In the genomic region with DNA sequence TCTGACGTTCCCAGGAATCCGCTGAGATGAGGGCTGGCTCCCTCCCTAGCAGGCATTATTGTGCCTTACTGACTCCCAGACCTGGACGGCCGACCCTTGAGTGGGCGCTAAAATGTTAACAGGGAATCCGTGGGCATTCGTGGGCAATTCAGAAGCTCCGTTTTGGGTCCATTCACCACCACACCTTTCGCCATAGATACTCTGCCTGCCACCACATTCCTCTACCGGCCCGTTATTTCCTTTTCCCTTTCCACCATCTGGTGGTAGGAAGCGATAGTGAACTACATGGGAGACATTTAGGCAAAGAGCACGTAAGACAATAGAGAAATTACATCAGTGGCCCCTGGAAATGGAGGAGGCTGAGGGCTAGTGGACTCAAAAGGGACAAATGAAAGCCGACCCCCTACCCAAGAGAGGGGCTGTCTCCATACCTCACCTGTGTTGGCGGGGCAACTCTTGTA, we compare ENCODE assay signal across 8 cellular contexts. TPM values are rescaled to one million over a fixed set of nuclear protein-coding genes. Genes with fewer than 3 reads are reported as not detected.
A peak's percentile ranks its signal among the peaks of the same experiment; 100 is the strongest.
DNase-seq lines count a peak whose midpoint lies in the region; ATAC-seq and TF ChIP-seq lines count a peak whose summit lies in the region.

No MANE protein-coding gene starts in this region.

- peak overlapping the region; percentile 81 for H3K4me3 ChIP-seq in BLaER1

- peak overlapping the region; percentile 83 for H3K27ac Mint-ChIP-seq in activated CD8-positive, alpha-beta T cell treated with anti-CD3 and anti-CD28 coated beads for 36 hours
- peak overlapping the region; percentile 30 to 98 (median 94) for H3K27ac Mint-ChIP-seq in naive B cell

- peaks cover 37% of the 10 kb centered on the region for H3K4me1 Mint-ChIP-seq in activated CD8-positive, alpha-beta T cell treated with anti-CD3 and anti-CD28 coated beads for 36 hours (ENCODE audit: low read depth)
- H3K4me1 Mint-ChIP-seq in naive B cell = peaks cover 11 to 28% (median 17%) of the 10 kb centered on the region in 3 donors

- H3K4me3 Mint-ChIP-seq in activated CD8-positive, alpha-beta T cell treated with anti-CD3 and anti-CD28 coated beads for 36 hours = peak overlapping the region; percentile 71
- H3K4me3 Mint-ChIP-seq in naive B cell = peak overlapping the region; percentile 82 to 93 (median 86)

- H3K9ac ChIP-seq in BLaER1 = peak overlapping the region; percentile 65

- POLR2A ChIA-PET in activated CD8-positive, alpha-beta T cell treated with anti-CD3 and anti-CD28 coated beads for 36 hours (lab: Charles Lee) = interaction anchor here (0.7 kb wide), 1 partner anchor 90 kb away, joined by 4 read pairs; no protein-coding TSS in a partner anchor

- TF ChIP-seq CTCF in activated CD8-positive, alpha-beta T cell treated with anti-CD3 and anti-CD28 coated beads for 36 hours (IDR thresholded peaks at IDR 0.05) = no peak

- H4K20me1 ChIP-seq in BLaER1 = peaks cover 23% of the 10 kb centered on the region

- peak overlapping the region; percentile 80 for H3K27ac ChIP-seq in BLaER1

- H3K4me1 ChIP-seq in BLaER1 = peaks cover 45% of the 10 kb centered on the region

- DNase-seq in NCI-H524 (lab: John Stamatoyannopoulos, UW) (peak; percentile 64 to 77), fibroblast of peridontal ligament (ENCODE audit: extremely low read depth) (peak; percentile 77), naive B cell (peak; percentile 43), middle frontal gyrus (ENCODE audit: extremely low spot score, low spot score) (no peak)
- DNase-seq in activated CD8-positive, alpha-beta T cell treated with anti-CD3 and anti-CD28 coated beads for 36 hours = peak; percentile 43

- no peaks in the 10 kb centered on the region for H3K27me3 ChIP-seq in BLaER1

- intact Hi-C loops in activated CD8-positive, alpha-beta T cell treated with anti-CD3 and anti-CD28 coated beads for 36 hours (cut with micrococcal nuclease) = loop anchor here (5.0 to 10.0 kb wide), 3 partner anchors 94 to 344 kb away; no protein-coding TSS in a partner anchor

- no peaks in the 10 kb centered on the region for H3K27me3 Mint-ChIP-seq in activated CD8-positive, alpha-beta T cell treated with anti-CD3 and anti-CD28 coated beads for 36 hours
- H3K27me3 Mint-ChIP-seq in naive B cell = peaks cover 0 to 4% (median 0%) of the 10 kb centered on the region in 3 donors

- H3K9me3 ChIP-seq in BLaER1 = peaks cover 5% of the 10 kb centered on the region; the same call in 1 of the 2 replicates

- no peaks in the 10 kb centered on the region for H3K36me3 Mint-ChIP-seq in activated CD8-positive, alpha-beta T cell treated with anti-CD3 and anti-CD28 coated beads for 36 hours (ENCODE audit: low read depth)
- no peaks in the 10 kb centered on the region for H3K36me3 Mint-ChIP-seq in naive B cell

- no peaks in the 10 kb centered on the region for H3K36me3 ChIP-seq in BLaER1

- ATAC-seq in GM21619 (IDR thresholded peaks at IDR 0.05; ENCODE audit: unreplicated experiment) (peak; percentile 15), naive B cell (ENCODE audit: low read depth in 2 of 2) (peak; percentile 20 to 32), GM21447 (IDR thresholded peaks at IDR 0.05; ENCODE audit: unreplicated experiment) (no peak)
- peak; percentile 38 for ATAC-seq in activated CD8-positive, alpha-beta T cell treated with anti-CD3 and anti-CD28 coated beads for 36 hours

- CTCF ChIA-PET in activated CD8-positive, alpha-beta T cell treated with anti-CD3 and anti-CD28 coated beads for 36 hours (lab: Charles Lee) = interaction anchor here (0.6 to 1.0 kb wide), 4 partner anchors 74 to 150 kb away, joined by 3 to 4 read pairs (median 4); no protein-coding TSS in a partner anchor

- H3K4me2 ChIP-seq in BLaER1 = peak overlapping the region; percentile 77

- no peaks in the 10 kb centered on the region for H3K9me3 Mint-ChIP-seq in activated CD8-positive, alpha-beta T cell treated with anti-CD3 and anti-CD28 coated beads for 36 hours
- peaks cover 0 to 3% (median 0%) of the 10 kb centered on the region in 7 donors for H3K9me3 Mint-ChIP-seq in naive B cell

RNA-seq across cellular contexts. Expression of gene SH3KBP1, which starts 1.0 kb away (rescaled TPM):
- total RNA-seq in activated CD8-positive, alpha-beta T cell treated with anti-CD3 and anti-CD28 coated beads for 36 hours = 10 to 100 TPM; 80.9 to 86.9 TPM
- polyA plus RNA-seq in naive B cell (ENCODE audit: low read depth in 6 of 6) = 10 to 100 TPM; 18.1 to 60.4 (median 48.1) TPM
